In genomic region chr4:90126805-90127204, GRCh38 we compare ENCODE assay signal across 8 cellular contexts. TPM values are rescaled to one million over a fixed set of nuclear protein-coding genes. Genes with fewer than 3 reads are reported as not detected.
DNase-seq lines count a peak whose midpoint lies in the region; ATAC-seq and TF ChIP-seq lines count a peak whose summit lies in the region.

No MANE protein-coding gene starts in this region.

- H3K4me1 ChIP-seq in GM23248 (ENCODE audit: insufficient read depth): no peaks in the 10 kb centered on the region
- peaks cover 0 to 27% (median 25%) of the 10 kb centered on the region in 4 donors for H3K4me1 ChIP-seq in esophagus muscularis mucosa

- H3K9me2 ChIP-seq in GM23248 (ENCODE audit: insufficient read depth): no peaks in the 10 kb centered on the region

- TF ChIP-seq EP300 in esophagus muscularis mucosa (IDR thresholded peaks at IDR 0.05): no peak

- H3K36me3 ChIP-seq in GM23248 (ENCODE audit: low read depth): no peaks in the 10 kb centered on the region
- no peaks in the 10 kb centered on the region for H3K36me3 ChIP-seq in esophagus muscularis mucosa

- H3K27ac ChIP-seq in GM23248 (no peak overlapping the region), esophagus muscularis mucosa (replicated peaks in 1 of 4) (peak overlapping the region; percentile 69 to 85 (median 78))

- H3K4me2 ChIP-seq in GM23248 (ENCODE audit: unreplicated experiment): no peak overlapping the region

- peak overlapping the region; percentile 53; the same call in 1 of the 2 replicates for H3K4me3 ChIP-seq in GM23248
- H3K4me3 ChIP-seq in esophagus muscularis mucosa: peak overlapping the region; percentile 67 to 77 (median 73)

- ATAC-seq in GM18858 (IDR thresholded peaks at IDR 0.05; ENCODE audit: unreplicated experiment) (no peak), GM21390 (IDR thresholded peaks at IDR 0.05; ENCODE audit: unreplicated experiment) (no peak), HG03025 (IDR thresholded peaks at IDR 0.05; ENCODE audit: low FRiP score, unreplicated experiment) (no peak)

- intact Hi-C loops in esophagus muscularis mucosa (cut with DNase I): loop anchor here (10.0 kb wide), 1 partner anchor 168 kb away; no protein-coding TSS in a partner anchor

- no peak for DNase-seq in GM23248
- DNase-seq in SK-MEL-5 (ENCODE audit: low read depth, low spot score): peak; percentile 2
- no peak for DNase-seq in esophagus muscularis mucosa (ENCODE audit: extremely low spot score)
- DNase-seq in pons (ENCODE audit: low spot score): peak; percentile 20
- no peak for DNase-seq in effector CD4-positive, alpha-beta T cell

- in situ Hi-C loops in GM23248 (cut with MboI): no loop called here
- in situ Hi-C loops in SK-MEL-5 (cut with HindIII; ENCODE audit: low pct_unique_long_range_greater_than_20kb, low sequenced_read_pairs): no loop called here

- H3K79me2 ChIP-seq in GM23248 (ENCODE audit: insufficient read depth): no peaks in the 10 kb centered on the region

- peak overlapping the region; percentile 60; the same call in 1 of the 2 replicates for H2AFZ ChIP-seq in GM23248

- 31 to 33% methylated on average over 8 of the region's 8 CpGs for WGBS in GM23248 (ENCODE audit: low coverage in 1 of 2, low lambda C conversion rate in 2 of 2, missing lambda C conversion rate in 2 of 2), 2 experiments
- 30% methylated on average over 8 of the region's 8 CpGs for WGBS in esophagus muscularis mucosa

- TF ChIP-seq POLR2A in esophagus muscularis mucosa (IDR thresholded peaks at IDR 0.05; ENCODE audit: low read depth): no peak

- H3K9me3 ChIP-seq in GM23248 (ENCODE audit: low read depth) (no peaks in the 10 kb centered on the region), esophagus muscularis mucosa (no peaks in the 10 kb centered on the region)

- peaks cover 33% of the 10 kb centered on the region for H3K27me3 ChIP-seq in GM23248 (replicated peaks; ENCODE audit: insufficient read depth)
- H3K27me3 ChIP-seq in esophagus muscularis mucosa: no peaks in the 10 kb centered on the region

- no peaks in the 10 kb centered on the region for H4K20me1 ChIP-seq in GM23248 (ENCODE audit: insufficient read depth)

- TF ChIP-seq CTCF in esophagus muscularis mucosa (IDR thresholded peaks at IDR 0.05): no peak

- H3K9ac ChIP-seq in GM23248: no peak overlapping the region

- no peaks in the 10 kb centered on the region for H3F3A ChIP-seq in GM23248 (ENCODE audit: insufficient read depth)

RNA-seq across cellular contexts. Expression of gene CCSER1, which starts 0.4 kb away (rescaled TPM):
- not detected in 2 replicates for total RNA-seq in GM23248 (2014; rRNA removed; shearing (Covaris generic))
- polyA plus RNA-seq in GM23248 (2016; fragmentation: Nextera tagmentation; extraction: Ambion mirVana): not detected in 2 replicates
- total RNA-seq in SK-MEL-5 (2014; rRNA removed; shearing (Covaris generic)): 23.1 and 23.8 TPM in 2 replicates
- polyA plus RNA-seq in SK-MEL-5 (2015; cell fraction: cytosol; rRNA removed): 6.1 and 6.4 TPM in 2 replicates
- polyA plus RNA-seq in SK-MEL-5 (2015; cell fraction: nucleus; rRNA removed): 9.0 and 12.3 TPM in 2 replicates
- 1 to 10 TPM; 3.6 to 7.0 (median 5.5) TPM for total RNA-seq in esophagus muscularis mucosa

Comparison
In these comparisons a context has a peak if more than half of its experiments do, and no peak if none do; other contexts are left out.
1. DNase-seq: peak in SK-MEL-5 (single experiment) and pons (single experiment); none in GM23248 (single experiment), esophagus muscularis mucosa (single experiment) and effector CD4-positive, alpha-beta T cell (single experiment).